8 cellular contexts compared by ENCODE assay signal in genomic region chr3:47324278-47324865, GRCh38. TPM values are rescaled to one million over a fixed set of nuclear protein-coding genes. Genes with fewer than 3 reads are reported as not detected.
DNase-seq lines count a peak whose midpoint lies in the region; ATAC-seq, FAIRE-seq and TF ChIP-seq lines count a peak whose summit lies in the region.

No MANE protein-coding gene starts in this region.

- H4K20me1 ChIP-seq in endothelial cell of umbilical vein (replicated peaks; ENCODE audit: control insufficient read depth, extremely low read depth, insufficient read depth, low read length) = no peaks in the 10 kb centered on the region

- ATAC-seq in activated CD8-positive, alpha-beta T cell treated with anti-CD3 and anti-CD28 coated beads, Interleukin-2, amount 10 ng/mL, durations not matched to agents 7 days and 5 days = peak; percentile 64
- peak; percentile 76 to 79 for ATAC-seq in stimulated activated naive B cell treated with anti-CD40 and anti-IgM and Interleukin-4, amounts not matched to agents 10 μg/mL and 1 μg/mL and 100 μg/mL, for 72 hours (replicated peaks)
- ATAC-seq in HG03159 (IDR thresholded peaks at IDR 0.05; ENCODE audit: unreplicated experiment) = no peak

- no TSS peak for BruUV-seq in endothelial cell of umbilical vein (replicated peaks; lab: Mats Ljungman, UMichigan)

- no peaks in the 10 kb centered on the region for H3K9me3 Mint-ChIP-seq in activated CD8-positive, alpha-beta T cell treated with anti-CD3 and anti-CD28 coated beads, Interleukin-2, amount 10 ng/mL, durations not matched to agents 7 days and 5 days (ENCODE audit: insufficient read depth)
- H3K9me3 Mint-ChIP-seq in mesothelial cell of epicardium = no peaks in the 10 kb centered on the region
- no peaks in the 10 kb centered on the region for H3K9me3 Mint-ChIP-seq in stimulated activated naive B cell treated with anti-CD40 and anti-IgM and Interleukin-4, amounts not matched to agents 10 μg/mL and 1 μg/mL and 100 μg/mL, for 72 hours

- no peaks in the 10 kb centered on the region for H3K9me3 ChIP-seq in endothelial cell of umbilical vein (replicated peaks; ENCODE audit: control insufficient read depth, insufficient read depth, low read length)

- H3K36me3 Mint-ChIP-seq in activated CD8-positive, alpha-beta T cell treated with anti-CD3 and anti-CD28 coated beads, Interleukin-2, amount 10 ng/mL, durations not matched to agents 7 days and 5 days (ENCODE audit: low read depth) = peaks cover 35% of the 10 kb centered on the region
- H3K36me3 Mint-ChIP-seq in mesothelial cell of epicardium = peaks cover 20% of the 10 kb centered on the region
- H3K36me3 Mint-ChIP-seq in stimulated activated naive B cell treated with anti-CD40 and anti-IgM and Interleukin-4, amounts not matched to agents 10 μg/mL and 1 μg/mL and 100 μg/mL, for 72 hours = peaks cover 34 to 54% of the 10 kb centered on the region in 2 donors

- TF ChIP-seq POLR2A in endothelial cell of umbilical vein (IDR thresholded peaks at IDR 0.05; ENCODE audit: low read depth, low read length) = no peak

- no peak overlapping the region for H3K4me3 ChIP-seq in endothelial cell of umbilical vein (replicated peaks in 1 of 3; ENCODE audit: insufficient read depth in 1 of 3, low read depth in 1 of 3, low read length in 3 of 3)

- no peaks in the 10 kb centered on the region for H3K4me1 ChIP-seq in endothelial cell of umbilical vein (ENCODE audit: control insufficient read depth, extremely low read depth, insufficient read depth, low read length)

- H3K9ac ChIP-seq in endothelial cell of umbilical vein (replicated peaks; ENCODE audit: extremely low read depth, insufficient read depth, low read length) = no peak overlapping the region

- H3K4me3 Mint-ChIP-seq in activated CD8-positive, alpha-beta T cell treated with anti-CD3 and anti-CD28 coated beads, Interleukin-2, amount 10 ng/mL, durations not matched to agents 7 days and 5 days = no peak overlapping the region
- H3K4me3 Mint-ChIP-seq in mesothelial cell of epicardium = no peak overlapping the region
- H3K4me3 Mint-ChIP-seq in stimulated activated naive B cell treated with anti-CD40 and anti-IgM and Interleukin-4, amounts not matched to agents 10 μg/mL and 1 μg/mL and 100 μg/mL, for 72 hours = no peak overlapping the region

- peaks cover 0 to 16% of the 10 kb centered on the region in 2 experiments for H3K36me3 ChIP-seq in endothelial cell of umbilical vein (ENCODE audit: control insufficient read depth in 2 of 2, extremely low read depth in 1 of 2, insufficient read depth in 2 of 2, low read length in 2 of 2)

- FAIRE-seq in GM18507 (lab: Jason Lieb, UNC) = peak; percentile 76
- FAIRE-seq in endothelial cell of umbilical vein (lab: Jason Lieb, UNC) = peak; percentile 95

- no peaks in the 10 kb centered on the region for H3K27me3 Mint-ChIP-seq in activated CD8-positive, alpha-beta T cell treated with anti-CD3 and anti-CD28 coated beads, Interleukin-2, amount 10 ng/mL, durations not matched to agents 7 days and 5 days (ENCODE audit: low read depth)
- no peaks in the 10 kb centered on the region for H3K27me3 Mint-ChIP-seq in mesothelial cell of epicardium (ENCODE audit: low read depth)
- H3K27me3 Mint-ChIP-seq in stimulated activated naive B cell treated with anti-CD40 and anti-IgM and Interleukin-4, amounts not matched to agents 10 μg/mL and 1 μg/mL and 100 μg/mL, for 72 hours = no peaks in the 10 kb centered on the region

- H3K4me1 Mint-ChIP-seq in activated CD8-positive, alpha-beta T cell treated with anti-CD3 and anti-CD28 coated beads, Interleukin-2, amount 10 ng/mL, durations not matched to agents 7 days and 5 days (ENCODE audit: low read depth) = peaks cover 8% of the 10 kb centered on the region
- no peaks in the 10 kb centered on the region for H3K4me1 Mint-ChIP-seq in mesothelial cell of epicardium
- H3K4me1 Mint-ChIP-seq in stimulated activated naive B cell treated with anti-CD40 and anti-IgM and Interleukin-4, amounts not matched to agents 10 μg/mL and 1 μg/mL and 100 μg/mL, for 72 hours = peaks cover 0 to 5% of the 10 kb centered on the region in 2 donors

- no peak overlapping the region for H3K27ac ChIP-seq in endothelial cell of umbilical vein (ENCODE audit: insufficient read depth, low read depth, low read length)

- DNase-seq in AG08396 (ENCODE audit: low spot score) = peak; percentile 85
- peak; percentile 58 for DNase-seq in GM18507 (ENCODE audit: extremely low spot score, insufficient read length, low read depth)
- peak; percentile 30 to 70 for DNase-seq in NCI-H526 (lab: John Stamatoyannopoulos, UW)
- DNase-seq in activated CD8-positive, alpha-beta T cell treated with anti-CD3 and anti-CD28 coated beads, Interleukin-2, amount 10 ng/mL, durations not matched to agents 7 days and 5 days = peak; percentile 62
- DNase-seq in endothelial cell of umbilical vein (ENCODE audit: low read depth, low spot score) = peak; percentile 77
- DNase-seq in mesothelial cell of epicardium (ENCODE audit: low spot score in 2 of 2, unreplicated experiment in 2 of 2) = peak; percentile 27 to 61
- DNase-seq in stimulated activated naive B cell treated with anti-CD40 and anti-IgM and Interleukin-4, amounts not matched to agents 10 μg/mL and 1 μg/mL and 100 μg/mL, for 72 hours = peak; percentile 14

- H3K27me3 ChIP-seq in endothelial cell of umbilical vein (ENCODE audit: control insufficient read depth in 2 of 2, insufficient read depth in 2 of 2, low read length in 2 of 2) = no peaks in the 10 kb centered on the region

- no peak overlapping the region for H2AFZ ChIP-seq in endothelial cell of umbilical vein (ENCODE audit: low read depth, low read length)

- H3K9me1 ChIP-seq in endothelial cell of umbilical vein (replicated peaks; ENCODE audit: control insufficient read depth, extremely low read depth, insufficient read depth, low read length) = no peaks in the 10 kb centered on the region

- TF ChIP-seq CTCF in endothelial cell of umbilical vein (IDR thresholded peaks at IDR 0.05; ENCODE audit: extremely low read depth in 1 of 2, insufficient read depth in 1 of 2, low read depth in 1 of 2, low read length in 2 of 2) = peak; percentile 60 to 72
- peak; percentile 63 for TF ChIP-seq CTCF in mesothelial cell of epicardium (IDR thresholded peaks at IDR 0.05; ENCODE audit: unreplicated experiment)

- intact Hi-C loops in endothelial cell of umbilical vein (cut with micrococcal nuclease) = loop anchor here (1.0 to 10.0 kb wide), 6 partner anchors 42 to 617 kb away; partner anchors contain the start of genes KIF9 and KLHL18

- H3K4me2 ChIP-seq in endothelial cell of umbilical vein (ENCODE audit: insufficient read depth, low read length) = no peak overlapping the region

- POLR2A ChIA-PET in activated CD8-positive, alpha-beta T cell treated with anti-CD3 and anti-CD28 coated beads, Interleukin-2, amount 10 ng/mL, durations not matched to agents 7 days and 5 days (lab: Charles Lee) = interaction anchor here (1.2 kb wide), 1 partner anchor 161 kb away, joined by 3 read pairs; the partner anchor contains the start of gene SETD2
- POLR2A ChIA-PET in endothelial cell of umbilical vein (lab: Charles Lee) = interaction anchor here (0.6 kb wide), 2 partner anchors 46 to 185 kb away, joined by 3 to 5 read pairs; no protein-coding TSS in a partner anchor

- no peak overlapping the region for H3K27ac Mint-ChIP-seq in activated CD8-positive, alpha-beta T cell treated with anti-CD3 and anti-CD28 coated beads, Interleukin-2, amount 10 ng/mL, durations not matched to agents 7 days and 5 days
- no peak overlapping the region for H3K27ac Mint-ChIP-seq in mesothelial cell of epicardium
- no peak overlapping the region for H3K27ac Mint-ChIP-seq in stimulated activated naive B cell treated with anti-CD40 and anti-IgM and Interleukin-4, amounts not matched to agents 10 μg/mL and 1 μg/mL and 100 μg/mL, for 72 hours

- no peaks in the 10 kb centered on the region for H3K79me2 ChIP-seq in endothelial cell of umbilical vein (ENCODE audit: control insufficient read depth, insufficient read depth, low read length)

- dilution Hi-C loops in endothelial cell of umbilical vein (cut with MboI; ENCODE audit: extremely low pct_ligation_motif_present, low sequenced_read_pairs) = no loop called here

- CTCF ChIA-PET in activated CD8-positive, alpha-beta T cell treated with anti-CD3 and anti-CD28 coated beads, Interleukin-2, amount 10 ng/mL, durations not matched to agents 7 days and 5 days (lab: Charles Lee) = interaction anchor here (0.7 to 1.9 kb wide), 19 partner anchors 9 to 306 kb away, joined by 3 to 20 read pairs (median 4); partner anchors contain the start of genes PTPN23 and SETD2
- CTCF ChIA-PET in endothelial cell of umbilical vein (lab: Charles Lee) = interaction anchor here (0.6 to 2.7 kb wide), 53 partner anchors 10 to 619 kb away, joined by 3 to 37 read pairs (median 4); partner anchors contain the start of genes CCDC12, NBEAL2, PTPN23 and SETD2

RNA-seq across cellular contexts. Expression of gene KLHL18, which starts 41.6 kb away (rescaled TPM):
- 10 to 100 TPM; 29.8 to 32.5 TPM for total RNA-seq in activated CD8-positive, alpha-beta T cell treated with anti-CD3 and anti-CD28 coated beads, Interleukin-2, amount 10 ng/mL, durations not matched to agents 7 days and 5 days
- total RNA-seq in endothelial cell of umbilical vein = 43.4 and 47.2 TPM in 2 replicates
- polyA plus RNA-seq in endothelial cell of umbilical vein = 51.6 and 58.1 TPM in 2 replicates
- 55.4 and 68.7 TPM in 2 replicates for polyA plus RNA-seq in endothelial cell of umbilical vein (2011; cell fraction: cytosol; rRNA removed)
- 45.1 and 57.4 TPM in 2 replicates for polyA plus RNA-seq in endothelial cell of umbilical vein (2011; cell fraction: nucleus; rRNA removed)
- 45.3 and 46.5 TPM in 2 replicates for polyA plus RNA-seq in endothelial cell of umbilical vein (2012)
- 60.1 and 65.6 TPM in 2 replicates for polyA minus RNA-seq in endothelial cell of umbilical vein
- 14.2 TPM for polyA minus RNA-seq in endothelial cell of umbilical vein (2011; cell fraction: cytosol; rRNA and poly(A)+ RNA removed)
- 22.0 and 22.6 TPM in 2 replicates for polyA minus RNA-seq in endothelial cell of umbilical vein (2011; cell fraction: nucleus; rRNA and poly(A)+ RNA removed)
- 21.9 to 28.5 TPM (median 26.8 TPM) in 3 replicates for total RNA-seq in mesothelial cell of epicardium

RNA-seq across cellular contexts. Expression of gene KIF9, which starts 41.8 kb away (rescaled TPM):
- 1 to 10 TPM; 8.2 to 8.3 TPM for total RNA-seq in activated CD8-positive, alpha-beta T cell treated with anti-CD3 and anti-CD28 coated beads, Interleukin-2, amount 10 ng/mL, durations not matched to agents 7 days and 5 days
- 20.7 and 22.4 TPM in 2 replicates for total RNA-seq in endothelial cell of umbilical vein
- polyA plus RNA-seq in endothelial cell of umbilical vein = 16.9 and 20.5 TPM in 2 replicates
- polyA plus RNA-seq in endothelial cell of umbilical vein (2011; cell fraction: cytosol; rRNA removed) = 19.8 and 23.8 TPM in 2 replicates
- 12.5 and 14.3 TPM in 2 replicates for polyA plus RNA-seq in endothelial cell of umbilical vein (2011; cell fraction: nucleus; rRNA removed)
- polyA plus RNA-seq in endothelial cell of umbilical vein (2012) = 17.8 and 19.2 TPM in 2 replicates
- 6.9 and 8.3 TPM in 2 replicates for polyA minus RNA-seq in endothelial cell of umbilical vein
- polyA minus RNA-seq in endothelial cell of umbilical vein (2011; cell fraction: cytosol; rRNA and poly(A)+ RNA removed) = 3.8 TPM
- 18.0 TPM in 2 replicates for polyA minus RNA-seq in endothelial cell of umbilical vein (2011; cell fraction: nucleus; rRNA and poly(A)+ RNA removed)
- total RNA-seq in mesothelial cell of epicardium = 5.8 to 6.2 TPM (median 5.9 TPM) in 3 replicates

RNA-seq across cellular contexts. Expression of gene PTPN23, which starts 56.4 kb away (rescaled TPM):
- total RNA-seq in activated CD8-positive, alpha-beta T cell treated with anti-CD3 and anti-CD28 coated beads, Interleukin-2, amount 10 ng/mL, durations not matched to agents 7 days and 5 days = 10 to 100 TPM; 31.0 to 33.2 TPM
- total RNA-seq in endothelial cell of umbilical vein = 57.4 and 63.5 TPM in 2 replicates
- 8.2 and 8.5 TPM in 2 replicates for polyA plus RNA-seq in endothelial cell of umbilical vein
- 6.6 and 8.0 TPM in 2 replicates for polyA plus RNA-seq in endothelial cell of umbilical vein (2011; cell fraction: cytosol; rRNA removed)
- 49.9 and 53.0 TPM in 2 replicates for polyA plus RNA-seq in endothelial cell of umbilical vein (2011; cell fraction: nucleus; rRNA removed)
- polyA plus RNA-seq in endothelial cell of umbilical vein (2012) = 29.4 and 30.9 TPM in 2 replicates
- polyA minus RNA-seq in endothelial cell of umbilical vein = 19.0 and 27.8 TPM in 2 replicates
- 7.1 TPM for polyA minus RNA-seq in endothelial cell of umbilical vein (2011; cell fraction: cytosol; rRNA and poly(A)+ RNA removed)
- 29.2 and 36.0 TPM in 2 replicates for polyA minus RNA-seq in endothelial cell of umbilical vein (2011; cell fraction: nucleus; rRNA and poly(A)+ RNA removed)
- total RNA-seq in mesothelial cell of epicardium = 47.1 to 56.7 TPM (median 50.6 TPM) in 3 replicates

Comparison
In these comparisons a context has a peak if more than half of its experiments do, and no peak if none do; other contexts are left out.
1. DNase-seq: peak in every context shown above with its lines; median percentile 85 in AG08396; 77 in endothelial cell of umbilical vein; 62 in activated CD8-positive, alpha-beta T cell treated with anti-CD3 and anti-CD28 coated beads, Interleukin-2, amount 10 ng/mL, durations not matched to agents 7 days and 5 days; 58 in GM18507; 50 in NCI-H526; 44 in mesothelial cell of epicardium; 14 in stimulated activated naive B cell treated with anti-CD40 and anti-IgM and Interleukin-4, amounts not matched to agents 10 μg/mL and 1 μg/mL and 100 μg/mL, for 72 hours.